ENCODE assay signal across 1 cellular context in genomic region chr1:65255088-65256050, GRCh38.
TF ChIP-seq lines count a peak whose summit lies in the region.

No MANE protein-coding gene starts in this region.

TF ChIP-seq in K562, 482 proteins besides CTCF, POLR2A, EP300 and RAD21 (continues in another document):
- TF ChIP-seq ZBTB40 (IDR thresholded peaks at IDR 0.05) (no peak), ZBTB40 (CRISPR knock-in tag; IDR thresholded peaks at IDR 0.05) (no peak), TSHZ1 (CRISPR knock-in tag; IDR thresholded peaks at IDR 0.05) (no peak), FOXP1 (CRISPR knock-in tag; IDR thresholded peaks at IDR 0.05) (0 out of 2 replicates have a peak, but pooled peaks have one; percentile 41), ID3 (CRISPR knock-in tag; IDR thresholded peaks at IDR 0.05) (no peak), ID3 (tag; IDR thresholded peaks at IDR 0.05) (no peak), ESRRA (IDR thresholded peaks at IDR 0.05; ENCODE audit: borderline replicate concordance, low read depth) (no peak), RCOR1 (IDR thresholded peaks at IDR 0.05; ENCODE audit: borderline replicate concordance in 1 of 2, low read depth in 2 of 2, low read length in 2 of 2) (peak in 1 of 2 experiments; percentile 45; a peak in 1 of 4 replicates), UBTF (IDR thresholded peaks at IDR 0.05; ENCODE audit: borderline replicate concordance in 1 of 2, low read depth in 2 of 2, low read length in 2 of 2) (peak in 1 of 2 experiments; percentile 58; a peak in 1 of 4 replicates), ZC3H4 (CRISPR knock-in tag; IDR thresholded peaks at IDR 0.05; ENCODE audit: borderline replicate concordance) (peak; percentile 46; the same call in 1 of the 2 replicates), NFYB (IDR thresholded peaks at IDR 0.05; ENCODE audit: extremely low read depth, insufficient read length) (no peak), ADNP (tag; IDR thresholded peaks at IDR 0.05) (no peak), ILK (tag; IDR thresholded peaks at IDR 0.05; ENCODE audit: borderline replicate concordance, low read depth) (no peak), ZNF655 (CRISPR knock-in tag; IDR thresholded peaks at IDR 0.05) (no peak), SLC30A9 (CRISPR knock-in tag; IDR thresholded peaks at IDR 0.05) (no peak), CHD2 (IDR thresholded peaks at IDR 0.05; ENCODE audit: low read depth, low read length) (no peak), PML (IDR thresholded peaks at IDR 0.05; ENCODE audit: low read length) (0 out of 2 replicates have a peak, but pooled peaks have one; percentile 10), TCFL5 (CRISPR knock-in tag; conservative IDR thresholded peaks at IDR 0.05) (no peak), CEBPG (CRISPR knock-in tag; IDR thresholded peaks at IDR 0.05) (no peak), CEBPG (tag; conservative IDR thresholded peaks at IDR 0.05 in 1 of 2, IDR thresholded peaks at IDR 0.05 in 1 of 2) (no peak), KAT8 (IDR thresholded peaks at IDR 0.05; ENCODE audit: low read depth) (peak; percentile 45; the same call in 1 of the 2 replicates), XRCC3 (IDR thresholded peaks at IDR 0.05) (no peak), ZNF512 (tag; IDR thresholded peaks at IDR 0.05) (no peak), NFRKB (IDR thresholded peaks at IDR 0.05; ENCODE audit: low read depth) (0 out of 2 replicates have a peak, but pooled peaks have one; percentile 36), MECOM (CRISPR knock-in tag; IDR thresholded peaks at IDR 0.05) (peak; percentile 69; the same call in 1 of the 2 replicates), ETV5 (CRISPR knock-in tag; IDR thresholded peaks at IDR 0.05; ENCODE audit: low read depth) (0 out of 2 replicates have a peak, but pooled peaks have one; percentile 60), FOXK1 (CRISPR knock-in tag; IDR thresholded peaks at IDR 0.05; ENCODE audit: borderline replicate concordance) (no peak), E2F8 (IDR thresholded peaks at IDR 0.05; ENCODE audit: low read depth, partially characterized antibody) (no peak), SRSF9 (IDR thresholded peaks at IDR 0.05; ENCODE audit: borderline replicate concordance, low read depth, low read length) (no peak), KDM1A (IDR thresholded peaks at IDR 0.05) (peak; percentile 51 to 66), PURB (CRISPR knock-in tag; IDR thresholded peaks at IDR 0.05; ENCODE audit: low read depth) (no peak), ZNF449 (CRISPR knock-in tag; IDR thresholded peaks at IDR 0.05) (no peak), SNRNP70 (optimal IDR thresholded peaks at IDR 0.05; ENCODE audit: low read depth, low read length) (no peak), C11orf30 (IDR thresholded peaks at IDR 0.05; ENCODE audit: low read depth) (peak; percentile 14; the same call in 1 of the 2 replicates), MAZ (CRISPR knock-in tag; conservative IDR thresholded peaks at IDR 0.05 in 1 of 2, IDR thresholded peaks at IDR 0.05 in 1 of 2) (no peak; a peak in 1 of 4 replicates), U2AF1 (optimal IDR thresholded peaks at IDR 0.05; ENCODE audit: low read depth, low read length) (no peak)
